ENCODE assay signal across 8 cellular contexts in genomic region chr14:103123634-103124500, GRCh38. TPM values are rescaled to one million over a fixed set of nuclear protein-coding genes. Genes with fewer than 3 reads are reported as not detected.
DNase-seq lines count a peak whose midpoint lies in the region; ATAC-seq and TF ChIP-seq lines count a peak whose summit lies in the region.

No MANE protein-coding gene starts in this region.

- peak overlapping the region; percentile 93 for H3K27ac ChIP-seq in vagina

- in situ Hi-C loops in ACHN (cut with HindIII; ENCODE audit: low pct_ligation_motif_present, low pct_unique_long_range_greater_than_20kb, low sequenced_read_pairs), result no loop called here

- H3K27me3 ChIP-seq in vagina, result no peaks in the 10 kb centered on the region

- intact Hi-C loops in vagina (cut with DNase I), result loop anchor here (5.0 kb wide), 2 partner anchors 83 to 263 kb away; partner anchors contain the start of gene MARK3

- no peak for TF ChIP-seq POLR2A in vagina (IDR thresholded peaks at IDR 0.05)

- H3K36me3 ChIP-seq in vagina, result no peaks in the 10 kb centered on the region

- ATAC-seq in memory B cell (ENCODE audit: low read depth) (no peak), GM18909 (IDR thresholded peaks at IDR 0.05; ENCODE audit: poor library complexity, unreplicated experiment) (no peak)

- no peaks in the 10 kb centered on the region for H3K36me3 Mint-ChIP-seq in memory B cell

- peak; percentile 45 for TF ChIP-seq CTCF in choroid plexus epithelial cell (conservative IDR thresholded peaks at IDR 0.05; ENCODE audit: low read depth, low read length)
- TF ChIP-seq CTCF in vagina (IDR thresholded peaks at IDR 0.05), result peak in 1 of 3 experiments; percentile 30

- peak overlapping the region; percentile 69 for H3K4me3 Mint-ChIP-seq in memory B cell

- peaks cover 82% of the 10 kb centered on the region for H3K4me1 ChIP-seq in vagina

- peaks cover 4% of the 10 kb centered on the region for H3K4me1 Mint-ChIP-seq in memory B cell

- H3K4me3 ChIP-seq in choroid plexus epithelial cell (ENCODE audit: low read depth, low read length), result peak overlapping the region; percentile 35
- H3K4me3 ChIP-seq in vagina, result peak overlapping the region; percentile 53 to 59

- peaks cover 2% of the 10 kb centered on the region for H3K9me3 Mint-ChIP-seq in memory B cell

- H3K27me3 Mint-ChIP-seq in memory B cell, result peaks cover 12% of the 10 kb centered on the region

- H3K9me3 ChIP-seq in vagina, result no peaks in the 10 kb centered on the region

- DNase-seq in ACHN (peak; percentile 56), HCEC 1CT (peak; percentile 20), choroid plexus epithelial cell (ENCODE audit: low read depth) (peak; percentile 33), memory B cell (ENCODE audit: low spot score in 2 of 2) (no peak), vagina (ENCODE audit: extremely low spot score in 2 of 2) (no peak), NCI-H1092 treated with DMSO at 0.1 percent for 48 hours (lab: John Stamatoyannopoulos, UW) (no peak), NCI-H510A treated with DMSO at 0.1 percent for 48 hours (lab: John Stamatoyannopoulos, UW) (no peak)

- H3K27ac Mint-ChIP-seq in memory B cell, result no peak overlapping the region

RNA-seq across cellular contexts. Expression of gene TNFAIP2, which starts 0.6 kb away (rescaled TPM):
- 82.7 TPM for total RNA-seq in vagina

RNA-seq across cellular contexts. Expression of gene EXOC3L4, which starts 29.3 kb away (rescaled TPM):
- total RNA-seq in vagina, result 8.6 TPM

RNA-seq across cellular contexts. Expression of gene LBHD2, which starts 39.9 kb away (rescaled TPM):
- total RNA-seq in vagina, result not detected

Comparison
In these comparisons a context has a peak if more than half of its experiments do, and no peak if none do; other contexts are left out.
1. DNase-seq: peak in ACHN (single experiment), HCEC 1CT (single experiment) and choroid plexus epithelial cell (single experiment); none in memory B cell (0 of 2), vagina (0 of 2), NCI-H1092 treated with DMSO at 0.1 percent for 48 hours (single experiment) and NCI-H510A treated with DMSO at 0.1 percent for 48 hours (single experiment).